ENCODE assay signal across 16 cellular contexts in the genomic region with DNA sequence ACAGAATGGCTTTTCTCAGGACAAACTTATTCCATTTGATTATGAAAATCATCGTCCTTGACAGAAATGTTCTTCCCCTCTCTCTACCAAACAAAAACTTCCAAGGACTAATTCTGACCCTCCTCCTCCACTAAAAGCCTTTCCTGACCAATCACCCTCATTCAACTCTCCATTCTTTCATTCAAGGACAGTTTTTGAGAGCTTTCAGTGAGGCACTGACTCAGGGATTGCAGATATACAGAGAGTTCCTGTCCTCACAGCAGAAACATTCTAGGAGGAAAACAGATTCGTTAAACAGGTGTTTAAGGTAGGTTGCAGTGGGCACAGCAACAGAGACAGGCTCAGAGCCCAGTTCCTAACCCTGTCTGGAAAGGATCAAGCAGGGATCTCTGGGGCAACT. TPM values are rescaled to one million over a fixed set of nuclear protein-coding genes. Genes with fewer than 3 reads are reported as not detected.
DNase-seq lines count a peak whose midpoint lies in the region; ATAC-seq, FAIRE-seq and TF ChIP-seq lines count a peak whose summit lies in the region.
"Had no signal": no experiment of that assay in that cellular context is flagged by ENCODE, and none has a peak within 500 bp of the region (broad histone marks: within the 10 kb centered on the region; RNA-seq: fewer than 3 reads in every experiment).

No MANE protein-coding gene starts in this region.

- H3K4me1 ChIP-seq in HepG2 (ENCODE audit: insufficient read depth, low read length) (peaks cover 34% of the 10 kb centered on the region), right lobe of liver (peaks cover 0 to 8% (median 0%) of the 10 kb centered on the region in 4 donors), PC-9 (replicated peaks; ENCODE audit: insufficient read depth) (peaks cover 37% of the 10 kb centered on the region), vagina (peaks cover 2% of the 10 kb centered on the region)

- no peak overlapping the region for H3K9ac ChIP-seq in HepG2 (ENCODE audit: insufficient read depth, low read depth, low read length)

- H3K79me2 ChIP-seq in HepG2 (ENCODE audit: insufficient read depth, low read length): no peaks in the 10 kb centered on the region
- no peaks in the 10 kb centered on the region for H3K79me2 ChIP-seq in PC-9 (ENCODE audit: low read depth)

- no peak overlapping the region for H3K27ac ChIP-seq in HepG2 (ENCODE audit: extremely low read length, insufficient read depth, low read length)
- no peak overlapping the region for H3K27ac ChIP-seq in right lobe of liver
- 0 out of 2 replicates have a peak overlapping the region, but pooled peaks have one; percentile 27 for H3K27ac ChIP-seq in PC-9
- H3K27ac ChIP-seq in vagina: peak overlapping the region; percentile 22
- H3K27ac ChIP-seq: upper lobe of left lung had no signal

- CTCF ChIA-PET in HepG2 (lab: Yijun Ruan, JAX; ENCODE audit: low intra/inter-chr PET ratio, low total read pairs) (no interaction called here), PC-9 (lab: Charles Lee) (interaction anchor here (0.7 kb wide), 1 partner anchor 118 kb away, joined by 3 read pairs; no protein-coding TSS in a partner anchor)

- H3K4me3 ChIP-seq in HepG2 (replicated peaks in 1 of 3; ENCODE audit: insufficient read depth in 1 of 3, low read depth in 2 of 3, low read length in 3 of 3) (peak overlapping the region in 1 of 3 experiments; percentile 26; a peak in 1 of 6 replicates), right lobe of liver (no peak overlapping the region), PC-9 (peak overlapping the region; percentile 19; the same call in 1 of the 2 replicates), vagina (no peak overlapping the region)

- DNase-seq in HepG2 (ENCODE audit: low spot score): no peak
- no peak for DNase-seq in right lobe of liver
- DNase-seq in PC-9: no peak
- peak; percentile 45 for DNase-seq in islet precursor cell
- DNase-seq in vagina (ENCODE audit: extremely low spot score in 2 of 2): no peak
- no peak for DNase-seq in GOT3 (lab: John Stamatoyannopoulos, UW)
- DNase-seq: effector CD4-positive, alpha-beta T cell; GDM1; KBM-7; NCI-H187; NCI-H524; stimulated activated CD4-positive, alpha-beta T cell treated with anti-CD3 and anti-CD28 coated beads, Interleukin-1b, Interleukin-23, amount 100 ng/mL, for 48 hours; upper lobe of left lung had no signal

- peaks cover 66% of the 10 kb centered on the region for H3F3A ChIP-seq in PC-9 (ENCODE audit: insufficient read depth, low read depth)

- H3K36me3 ChIP-seq in HepG2 (replicated peaks in 1 of 2; ENCODE audit: control insufficient read depth in 1 of 2, insufficient read depth in 2 of 2, low read length in 2 of 2): no peaks in the 10 kb centered on the region
- H3K36me3 ChIP-seq in right lobe of liver: no peaks in the 10 kb centered on the region
- no peaks in the 10 kb centered on the region for H3K36me3 ChIP-seq in PC-9 (ENCODE audit: low read depth)
- H3K36me3 ChIP-seq in vagina: no peaks in the 10 kb centered on the region
- H3K36me3 ChIP-seq: upper lobe of left lung had no signal

- intact Hi-C loops in HepG2 (cut with micrococcal nuclease; ENCODE audit: unreplicated experiment): loop anchor here (5.0 kb wide), 2 partner anchors 129 to 249 kb away; no protein-coding TSS in a partner anchor
- intact Hi-C loops in right lobe of liver (cut with DNase I): no loop called here
- intact Hi-C loops in PC-9 (cut with micrococcal nuclease; ENCODE audit: unreplicated experiment): loop anchor here (5.0 to 10.0 kb wide), 4 partner anchors 204 to 1778 kb away; a partner anchor contains a TSS
- intact Hi-C loops in vagina (cut with DNase I): no loop called here

- 22% methylated on average over 2 of the region's 2 CpGs for WGBS in HepG2 (ENCODE audit: low lambda C conversion rate)
- 51% methylated on average over 2 of the region's 2 CpGs for WGBS in right lobe of liver (ENCODE audit: insufficient coverage, low coverage, low lambda C conversion rate, missing lambda C conversion rate)

- FAIRE-seq in HepG2 (lab: Jason Lieb, UNC): no peak

- H3K27me3 ChIP-seq in HepG2 (ENCODE audit: control insufficient read depth in 1 of 2, insufficient read depth in 2 of 2, low read length in 2 of 2): no peaks in the 10 kb centered on the region; a peak in 1 of 5 replicates
- no peaks in the 10 kb centered on the region for H3K27me3 ChIP-seq in right lobe of liver
- H3K27me3 ChIP-seq in PC-9 (ENCODE audit: insufficient read depth, low read depth): no peaks in the 10 kb centered on the region
- H3K27me3 ChIP-seq in vagina: no peaks in the 10 kb centered on the region
- H3K27me3 ChIP-seq: upper lobe of left lung had no signal

- no peaks in the 10 kb centered on the region for H3K9me2 ChIP-seq in PC-9 (ENCODE audit: insufficient read depth)

- in situ Hi-C loops in HepG2 (cut with HindIII; ENCODE audit: extremely low pct_ligation_motif_present, low pct_unique_long_range_greater_than_20kb): no loop called here

- H2AFZ ChIP-seq in HepG2 (ENCODE audit: low read length) (no peak overlapping the region), PC-9 (peak overlapping the region; percentile 37; the same call in 1 of the 2 replicates)

- ATAC-seq in HepG2 (no peak), right lobe of liver (no peak), GM21723 (IDR thresholded peaks at IDR 0.05; ENCODE audit: unreplicated experiment) (no peak), HG03439 (IDR thresholded peaks at IDR 0.05; ENCODE audit: unreplicated experiment) (no peak)

- H4K20me1 ChIP-seq in HepG2 (ENCODE audit: insufficient read depth, low read length) (no peaks in the 10 kb centered on the region), PC-9 (ENCODE audit: insufficient read depth) (peaks cover 4% of the 10 kb centered on the region; the same call in 1 of the 2 replicates)

- no peak for TF ChIP-seq EP300 in HepG2 (IDR thresholded peaks at IDR 0.05; ENCODE audit: low read depth in 2 of 2, low read length in 2 of 2)
- no peak for TF ChIP-seq EP300 in HepG2 (CRISPR knock-in tag; IDR thresholded peaks at IDR 0.05; ENCODE audit: borderline replicate concordance)

- TF ChIP-seq CTCF in HepG2 (CRISPR knock-in tag; IDR thresholded peaks at IDR 0.05): no peak
- no peak for TF ChIP-seq CTCF in right lobe of liver (IDR thresholded peaks at IDR 0.05)
- no peak for TF ChIP-seq CTCF in PC-9 (conservative IDR thresholded peaks at IDR 0.05)
- no peak for TF ChIP-seq CTCF in vagina (IDR thresholded peaks at IDR 0.05)

- POLR2A ChIA-PET in HepG2 (lab: Yijun Ruan, JAX) (no interaction called here), PC-9 (lab: Charles Lee; ENCODE audit: unreplicated experiment) (no interaction called here)

- TF ChIP-seq RAD21 in HepG2 (CRISPR knock-in tag; IDR thresholded peaks at IDR 0.05): no peak

- BruUV-seq in HepG2 (replicated peaks; lab: Mats Ljungman, UMichigan) (no TSS peak), PC-9 (replicated peaks; lab: Mats Ljungman, UMichigan) (no TSS peak)

- no peaks in the 10 kb centered on the region for H3K9me3 ChIP-seq in HepG2 (ENCODE audit: low read length)
- no peaks in the 10 kb centered on the region for H3K9me3 ChIP-seq in right lobe of liver
- no peaks in the 10 kb centered on the region for H3K9me3 ChIP-seq in PC-9 (ENCODE audit: insufficient read depth, low read depth)
- no peaks in the 10 kb centered on the region for H3K9me3 ChIP-seq in vagina
- H3K9me3 ChIP-seq: upper lobe of left lung had no signal

- TF ChIP-seq POLR2A in HepG2 (IDR thresholded peaks at IDR 0.05; ENCODE audit: insufficient read depth in 1 of 2, low read depth in 2 of 2, low read length in 2 of 2) (no peak), right lobe of liver (IDR thresholded peaks at IDR 0.05) (no peak), vagina (IDR thresholded peaks at IDR 0.05) (no peak)

- H3K4me2 ChIP-seq in HepG2 (ENCODE audit: low read depth, low read length) (peak overlapping the region; percentile 84), PC-9 (peak overlapping the region; percentile 54)

RNA-seq across cellular contexts. Expression of a gene that starts 41.5 kb away (rescaled TPM):
- total RNA-seq in HepG2 (2016; rRNA removed; fragmentation: Illumina TruSeq; extraction: Trizol): not detected in 2 replicates
- not detected in 2 replicates for total RNA-seq in HepG2 (2016; cell fraction: cytosol; rRNA removed; fragmentation: Illumina TruSeq; extraction: Trizol; ENCODE audit: low read depth)
- not detected in 2 replicates for total RNA-seq in HepG2 (2016; cell fraction: insoluble cytoplasmic fraction; rRNA removed; fragmentation: Illumina TruSeq; extraction: Trizol)
- total RNA-seq in HepG2 (2016; cell fraction: membrane; rRNA removed; fragmentation: Illumina TruSeq; extraction: Trizol): not detected in 2 replicates
- not detected in 2 replicates for total RNA-seq in HepG2 (2016; cell fraction: nucleus; rRNA removed; fragmentation: Illumina TruSeq; extraction: Trizol)
- polyA plus RNA-seq in HepG2 (2011; rRNA removed): not detected in 2 replicates
- not detected in 2 replicates for polyA plus RNA-seq in HepG2 (2011; cell fraction: cytosol; rRNA removed)
- not detected in 2 replicates for polyA plus RNA-seq in HepG2 (2011; cell fraction: nucleus; rRNA removed)
- polyA plus RNA-seq in HepG2 (2012): not detected in 2 replicates
- not detected in 2 replicates for polyA plus RNA-seq in HepG2 (2016; cell fraction: cytosol; fragmentation: Illumina TruSeq; extraction: Trizol; ENCODE audit: low read depth)
- polyA plus RNA-seq in HepG2 (2016; cell fraction: insoluble cytoplasmic fraction; fragmentation: Illumina TruSeq; extraction: Trizol; ENCODE audit: low read depth): not detected in 2 replicates
- polyA plus RNA-seq in HepG2 (2016; cell fraction: membrane; fragmentation: Illumina TruSeq; extraction: Trizol; ENCODE audit: low read depth): not detected in 2 replicates
- polyA plus RNA-seq in HepG2 (2016; cell fraction: nucleus; fragmentation: Illumina TruSeq; extraction: Trizol; ENCODE audit: insufficient read depth, low read depth): not detected in 2 replicates
- polyA minus RNA-seq in HepG2 (2011; rRNA and poly(A)+ RNA removed; ENCODE audit: low replicate concordance): not detected in 2 replicates
- polyA minus RNA-seq in HepG2 (2011; cell fraction: cytosol; rRNA and poly(A)+ RNA removed): not detected in 2 replicates
- polyA minus RNA-seq in HepG2 (2011; cell fraction: nucleus; rRNA and poly(A)+ RNA removed): not detected in 2 replicates
- not detected for total RNA-seq in right lobe of liver
- not detected in 2 replicates for total RNA-seq in PC-9 (2021)
- total RNA-seq in vagina: not detected
- total RNA-seq: upper lobe of left lung had no signal

RNA-seq across cellular contexts. Expression of a gene that starts 49.5 kb away (rescaled TPM):
- total RNA-seq in HepG2 (2016; rRNA removed; fragmentation: Illumina TruSeq; extraction: Trizol) (not detected in 2 replicates), right lobe of liver (not detected), PC-9 (2021) (not detected in 2 replicates), vagina (not detected)
- total RNA-seq in HepG2 (2016; cell fraction: cytosol; rRNA removed; fragmentation: Illumina TruSeq; extraction: Trizol; ENCODE audit: low read depth): not detected in 2 replicates
- total RNA-seq in HepG2 (2016; cell fraction: insoluble cytoplasmic fraction; rRNA removed; fragmentation: Illumina TruSeq; extraction: Trizol): not detected in 2 replicates
- total RNA-seq in HepG2 (2016; cell fraction: membrane; rRNA removed; fragmentation: Illumina TruSeq; extraction: Trizol): not detected in 2 replicates
- not detected in 2 replicates for total RNA-seq in HepG2 (2016; cell fraction: nucleus; rRNA removed; fragmentation: Illumina TruSeq; extraction: Trizol)
- not detected in 2 replicates for polyA plus RNA-seq in HepG2 (2011; rRNA removed)
- polyA plus RNA-seq in HepG2 (2011; cell fraction: cytosol; rRNA removed): not detected in 2 replicates
- polyA plus RNA-seq in HepG2 (2011; cell fraction: nucleus; rRNA removed): not detected in 2 replicates
- polyA plus RNA-seq in HepG2 (2012): not detected in 2 replicates
- polyA plus RNA-seq in HepG2 (2016; cell fraction: cytosol; fragmentation: Illumina TruSeq; extraction: Trizol; ENCODE audit: low read depth): not detected in 2 replicates
- polyA plus RNA-seq in HepG2 (2016; cell fraction: insoluble cytoplasmic fraction; fragmentation: Illumina TruSeq; extraction: Trizol; ENCODE audit: low read depth): not detected in 2 replicates
- not detected in 2 replicates for polyA plus RNA-seq in HepG2 (2016; cell fraction: membrane; fragmentation: Illumina TruSeq; extraction: Trizol; ENCODE audit: low read depth)
- polyA plus RNA-seq in HepG2 (2016; cell fraction: nucleus; fragmentation: Illumina TruSeq; extraction: Trizol; ENCODE audit: insufficient read depth, low read depth): not detected in 2 replicates
- not detected in 2 replicates for polyA minus RNA-seq in HepG2 (2011; rRNA and poly(A)+ RNA removed; ENCODE audit: low replicate concordance)
- polyA minus RNA-seq in HepG2 (2011; cell fraction: cytosol; rRNA and poly(A)+ RNA removed): not detected in 2 replicates
- polyA minus RNA-seq in HepG2 (2011; cell fraction: nucleus; rRNA and poly(A)+ RNA removed): not detected in 2 replicates
- total RNA-seq: mononuclear cell, upper lobe of left lung had no signal

Comparison
In these comparisons a context has a peak if more than half of its experiments do, and no peak if none do; other contexts are left out.
1. intact Hi-C loops: an anchor here in HepG2 (5.0 kb wide) and PC-9 (5.0 to 10.0 kb wide); none called in right lobe of liver and vagina.
2. H3K27ac ChIP-seq: peak in PC-9 (single experiment) and vagina (single experiment); none in HepG2 (single experiment) and right lobe of liver (0 of 3).